In genomic region chr9:105244996-105245719, GRCh38 we compare ENCODE assay signal across 8 cellular contexts. TPM values are rescaled to one million over a fixed set of nuclear protein-coding genes. Genes with fewer than 3 reads are reported as not detected.
A peak's percentile ranks its signal among the peaks of the same experiment; 100 is the strongest.
DNase-seq lines count a peak whose midpoint lies in the region; ATAC-seq, FAIRE-seq and TF ChIP-seq lines count a peak whose summit lies in the region.

No MANE protein-coding gene starts in this region.

- peak; percentile 10 for TF ChIP-seq CTCF in GM12873 (IDR thresholded peaks at IDR 0.05; ENCODE audit: insufficient read depth, low read depth, low read length, missing control alignments)
- peak; percentile 20 for TF ChIP-seq CTCF in colonic mucosa (IDR thresholded peaks at IDR 0.05)
- peak; percentile 55 for TF ChIP-seq CTCF in HepG2 (CRISPR knock-in tag; IDR thresholded peaks at IDR 0.05)

- H3K36me3 ChIP-seq in colonic mucosa: no peaks in the 10 kb centered on the region
- H3K36me3 ChIP-seq in HepG2 (replicated peaks in 1 of 2; ENCODE audit: control insufficient read depth in 1 of 2, insufficient read depth in 2 of 2, low read length in 2 of 2): no peaks in the 10 kb centered on the region

- CTCF ChIA-PET in HepG2 (lab: Yijun Ruan, JAX; ENCODE audit: low intra/inter-chr PET ratio, low total read pairs): no interaction called here

- ATAC-seq in HG02798 (IDR thresholded peaks at IDR 0.05; ENCODE audit: poor library complexity, unreplicated experiment) (peak; percentile 7), HepG2 (peak; percentile 35)

- no peaks in the 10 kb centered on the region for H4K20me1 ChIP-seq in HepG2 (ENCODE audit: insufficient read depth, low read length)

- H3K4me1 ChIP-seq in colonic mucosa: peaks cover 6% of the 10 kb centered on the region
- H3K4me1 ChIP-seq in HepG2 (ENCODE audit: insufficient read depth, low read length): peaks cover 73% of the 10 kb centered on the region

- H3K79me2 ChIP-seq in HepG2 (ENCODE audit: insufficient read depth, low read length): peaks cover 51% of the 10 kb centered on the region

- H3K27ac ChIP-seq in colonic mucosa (peak overlapping the region; percentile 83), HepG2 (ENCODE audit: extremely low read length, insufficient read depth, low read length) (peak overlapping the region; percentile 68)

- no peaks in the 10 kb centered on the region for H3K27me3 ChIP-seq in colonic mucosa
- no peaks in the 10 kb centered on the region for H3K27me3 ChIP-seq in HepG2 (ENCODE audit: control insufficient read depth in 1 of 2, insufficient read depth in 2 of 2, low read length in 2 of 2)

- DNase-seq in NCI-H1930 (lab: John Stamatoyannopoulos, UW): peak; percentile 30 to 32
- peak; percentile 20 to 32 for DNase-seq in activated CD4-positive, alpha-beta T cell treated with anti-CD3 and anti-CD28 coated beads for 4 hours
- peak; percentile 78 for DNase-seq in colonic mucosa
- DNase-seq in HepG2 (ENCODE audit: low spot score): no peak
- peak; percentile 7 to 15 for DNase-seq in stimulated activated CD4-positive, alpha-beta T cell treated with anti-CD3 and anti-CD28 coated beads, Interleukin-2, amount 100 ng/mL, for 48 hours
- DNase-seq in SKM-1 (lab: John Stamatoyannopoulos, UW; ENCODE audit: unreplicated experiment): no peak

- no peak overlapping the region for H2AFZ ChIP-seq in HepG2 (ENCODE audit: low read length)

- H3K9me3 ChIP-seq in colonic mucosa: no peaks in the 10 kb centered on the region
- no peaks in the 10 kb centered on the region for H3K9me3 ChIP-seq in HepG2 (ENCODE audit: low read length)

- in situ Hi-C loops in HepG2 (cut with HindIII; ENCODE audit: extremely low pct_ligation_motif_present, low pct_unique_long_range_greater_than_20kb): no loop called here

- H3K9ac ChIP-seq in colonic mucosa (ENCODE audit: low read depth in 2 of 2, low read length in 2 of 2) (peak overlapping the region; percentile 75 to 98), HepG2 (ENCODE audit: insufficient read depth, low read depth, low read length) (peak overlapping the region; percentile 76)

- no peak for TF ChIP-seq RAD21 in HepG2 (CRISPR knock-in tag; IDR thresholded peaks at IDR 0.05)

- TF ChIP-seq POLR2A in HepG2 (IDR thresholded peaks at IDR 0.05; ENCODE audit: insufficient read depth in 1 of 2, low read depth in 2 of 2, low read length in 2 of 2): no peak

- WGBS in HepG2 (ENCODE audit: low lambda C conversion rate): 2% methylated on average over 39 of the region's 53 CpGs

- intact Hi-C loops in colonic mucosa (cut with DNase I): no loop called here
- intact Hi-C loops in HepG2 (cut with micrococcal nuclease; ENCODE audit: unreplicated experiment): loop anchor here (2.0 to 5.0 kb wide), 4 partner anchors 47 to 318 kb away; no protein-coding TSS in a partner anchor

- no TSS peak for BruUV-seq in HepG2 (replicated peaks; lab: Mats Ljungman, UMichigan)

- POLR2A ChIA-PET in HepG2 (lab: Yijun Ruan, JAX): interaction anchor here (0.8 to 2.4 kb wide), 11 partner anchors 18 to 345 kb away, joined by 3 to 17 read pairs (median 4); no protein-coding TSS in a partner anchor

- no peak for TF ChIP-seq EP300 in HepG2 (IDR thresholded peaks at IDR 0.05; ENCODE audit: low read depth in 2 of 2, low read length in 2 of 2)
- TF ChIP-seq EP300 in HepG2 (CRISPR knock-in tag; IDR thresholded peaks at IDR 0.05; ENCODE audit: borderline replicate concordance): 0 out of 2 replicates have a peak, but pooled peaks have one; percentile 29

- peak overlapping the region; percentile 81 for H3K4me2 ChIP-seq in HepG2 (ENCODE audit: low read depth, low read length)

- no peak for FAIRE-seq in HepG2 (lab: Jason Lieb, UNC)

- H3K4me3 ChIP-seq in colonic mucosa (peak overlapping the region; percentile 79), HepG2 (replicated peaks in 1 of 3; ENCODE audit: insufficient read depth in 1 of 3, low read depth in 2 of 3, low read length in 3 of 3) (peak overlapping the region; percentile 93 to 98 (median 97))

TF ChIP-seq in HepG2, 621 proteins besides CTCF, POLR2A, EP300 and RAD21 (continues in another document):
- TF ChIP-seq ZNF792 (CRISPR knock-in tag; IDR thresholded peaks at IDR 0.05) (0 out of 2 replicates have a peak, but pooled peaks have one; percentile 41), ZNF660 (CRISPR knock-in tag; IDR thresholded peaks at IDR 0.05; ENCODE audit: borderline replicate concordance, low read depth) (no peak), HOXA9 (CRISPR knock-in tag; IDR thresholded peaks at IDR 0.05; ENCODE audit: borderline replicate concordance) (0 out of 2 replicates have a peak, but pooled peaks have one; percentile 30), ZNF383 (CRISPR knock-in tag; IDR thresholded peaks at IDR 0.05; ENCODE audit: borderline replicate concordance) (peak; percentile 51; the same call in 1 of the 2 replicates), DMAP1 (CRISPR knock-in tag; IDR thresholded peaks at IDR 0.05) (peak; percentile 28; the same call in 1 of the 2 replicates), PHF8 (CRISPR knock-in tag; IDR thresholded peaks at IDR 0.05) (peak; percentile 71), SIX4 (CRISPR knock-in tag; IDR thresholded peaks at IDR 0.05) (no peak), TSC22D2 (CRISPR knock-in tag; IDR thresholded peaks at IDR 0.05; ENCODE audit: borderline replicate concordance) (0 out of 2 replicates have a peak, but pooled peaks have one; percentile 22), ZSCAN30 (CRISPR knock-in tag; IDR thresholded peaks at IDR 0.05) (no peak), MTF2 (CRISPR knock-in tag; IDR thresholded peaks at IDR 0.05; ENCODE audit: borderline replicate concordance) (0 out of 2 replicates have a peak, but pooled peaks have one; percentile 64), ZFP62 (CRISPR knock-in tag; IDR thresholded peaks at IDR 0.05) (no peak), CCDC6 (CRISPR knock-in tag; IDR thresholded peaks at IDR 0.05) (no peak), FLYWCH1 (CRISPR knock-in tag; IDR thresholded peaks at IDR 0.05) (no peak), KMT2B (CRISPR knock-in tag; IDR thresholded peaks at IDR 0.05) (peak; percentile 73; the same call in 1 of the 2 replicates), FOXC1 (CRISPR knock-in tag; IDR thresholded peaks at IDR 0.05; ENCODE audit: borderline replicate concordance) (peak; percentile 69), HNF1B (CRISPR knock-in tag; IDR thresholded peaks at IDR 0.05) (peak; percentile 66; the same call in 1 of the 2 replicates), ZNF350 (CRISPR knock-in tag; IDR thresholded peaks at IDR 0.05; ENCODE audit: borderline replicate concordance, low read depth) (peak; percentile 37; the same call in 1 of the 2 replicates), KAT7 (CRISPR knock-in tag; IDR thresholded peaks at IDR 0.05; ENCODE audit: borderline replicate concordance) (peak; percentile 47; the same call in 1 of the 2 replicates), NFIC (IDR thresholded peaks at IDR 0.05; ENCODE audit: low read length) (no peak), PCBP1 (IDR thresholded peaks at IDR 0.05; ENCODE audit: borderline replicate concordance, low read depth, low read length) (0 out of 2 replicates have a peak, but pooled peaks have one; percentile 38)
- TF ChIP-seq, protein P1, sequence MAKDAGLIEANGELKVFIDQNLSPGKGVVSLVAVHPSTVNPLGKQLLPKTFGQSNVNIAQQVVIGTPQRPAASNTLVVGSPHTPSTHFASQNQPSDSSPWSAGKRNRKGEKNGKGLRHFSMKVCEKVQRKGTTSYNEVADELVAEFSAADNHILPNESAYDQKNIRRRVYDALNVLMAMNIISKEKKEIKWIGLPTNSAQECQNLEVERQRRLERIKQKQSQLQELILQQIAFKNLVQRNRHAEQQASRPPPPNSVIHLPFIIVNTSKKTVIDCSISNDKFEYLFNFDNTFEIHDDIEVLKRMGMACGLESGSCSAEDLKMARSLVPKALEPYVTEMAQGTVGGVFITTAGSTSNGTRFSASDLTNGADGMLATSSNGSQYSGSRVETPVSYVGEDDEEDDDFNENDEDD (CRISPR knock-in tag; IDR thresholded peaks at IDR 0.05; ENCODE audit: borderline replicate concordance): no peak

RNA-seq across cellular contexts. Expression of gene SLC44A1, which starts 0.7 kb away (rescaled TPM):
- total RNA-seq in colonic mucosa: 100 to 1,000 TPM; 151 to 180 TPM
- total RNA-seq in HepG2 (2016; rRNA removed; fragmentation: Illumina TruSeq; extraction: Trizol): 30.4 and 40.8 TPM in 2 replicates
- 12.0 and 12.2 TPM in 2 replicates for total RNA-seq in HepG2 (2016; cell fraction: cytosol; rRNA removed; fragmentation: Illumina TruSeq; extraction: Trizol; ENCODE audit: low read depth)
- 31.5 and 39.4 TPM in 2 replicates for total RNA-seq in HepG2 (2016; cell fraction: insoluble cytoplasmic fraction; rRNA removed; fragmentation: Illumina TruSeq; extraction: Trizol)
- total RNA-seq in HepG2 (2016; cell fraction: membrane; rRNA removed; fragmentation: Illumina TruSeq; extraction: Trizol): 34.7 and 38.3 TPM in 2 replicates
- 31.6 and 40.2 TPM in 2 replicates for total RNA-seq in HepG2 (2016; cell fraction: nucleus; rRNA removed; fragmentation: Illumina TruSeq; extraction: Trizol)
- 21.1 and 21.4 TPM in 2 replicates for polyA plus RNA-seq in HepG2 (2011; rRNA removed)
- 15.7 and 26.2 TPM in 2 replicates for polyA plus RNA-seq in HepG2 (2011; cell fraction: cytosol; rRNA removed)
- 7.9 and 11.1 TPM in 2 replicates for polyA plus RNA-seq in HepG2 (2011; cell fraction: nucleus; rRNA removed)
- polyA plus RNA-seq in HepG2 (2012): 38.1 and 40.7 TPM in 2 replicates
- 5.0 and 7.1 TPM in 2 replicates for polyA plus RNA-seq in HepG2 (2016; cell fraction: cytosol; fragmentation: Illumina TruSeq; extraction: Trizol; ENCODE audit: low read depth)
- polyA plus RNA-seq in HepG2 (2016; cell fraction: insoluble cytoplasmic fraction; fragmentation: Illumina TruSeq; extraction: Trizol; ENCODE audit: low read depth): 20.0 and 22.2 TPM in 2 replicates
- 13.9 and 16.2 TPM in 2 replicates for polyA plus RNA-seq in HepG2 (2016; cell fraction: membrane; fragmentation: Illumina TruSeq; extraction: Trizol; ENCODE audit: low read depth)
- 26.5 and 26.7 TPM in 2 replicates for polyA plus RNA-seq in HepG2 (2016; cell fraction: nucleus; fragmentation: Illumina TruSeq; extraction: Trizol; ENCODE audit: insufficient read depth, low read depth)
- polyA minus RNA-seq in HepG2 (2011; rRNA and poly(A)+ RNA removed; ENCODE audit: low replicate concordance): 69.1 and 73.0 TPM in 2 replicates
- polyA minus RNA-seq in HepG2 (2011; cell fraction: cytosol; rRNA and poly(A)+ RNA removed): 23.7 and 37.4 TPM in 2 replicates
- polyA minus RNA-seq in HepG2 (2011; cell fraction: nucleus; rRNA and poly(A)+ RNA removed): 30.1 and 37.0 TPM in 2 replicates

Comparison
In these comparisons a context has a peak if more than half of its experiments do, and no peak if none do; other contexts are left out.
1. DNase-seq: peak in NCI-H1930 (2 of 2), activated CD4-positive, alpha-beta T cell treated with anti-CD3 and anti-CD28 coated beads for 4 hours (2 of 2), colonic mucosa (single experiment) and stimulated activated CD4-positive, alpha-beta T cell treated with anti-CD3 and anti-CD28 coated beads, Interleukin-2, amount 100 ng/mL, for 48 hours (2 of 2); none in HepG2 (single experiment) and SKM-1 (single experiment).
2. Peak in every context shown above with its lines, with median percentiles within 50 percentile points of each other: CTCF ChIP-seq.